In genomic region chr6:52984247-52984646, GRCh38 we compare ENCODE assay signal across 8 cellular contexts. TPM values are rescaled to one million over a fixed set of nuclear protein-coding genes. Genes with fewer than 3 reads are reported as not detected.
DNase-seq lines count a peak whose midpoint lies in the region; ATAC-seq and TF ChIP-seq lines count a peak whose summit lies in the region.

No MANE protein-coding gene starts in this region.

- BruUV-seq in Caco-2 (replicated peaks; lab: Mats Ljungman, UMichigan), result no TSS peak

- intact Hi-C loops in activated T-helper 1 cell treated with anti-CD3 and anti-CD28 coated beads, Interleukin-12 subunit alpha, Interleukin-12 subunit beta, Interleukin-2, Interleukin-4 antibody, amounts not matched to agents 30 ng/mL and 10 ng/mL and 1 ng/mL, durations not matched to agents 14 hours and 24 hours and 36 hours (cut with micrococcal nuclease), result loop anchor here (1.0 to 5.0 kb wide), 5 partner anchors 8 to 752 kb away; partner anchors contain the start of gene GSTA4
- intact Hi-C loops in Caco-2 (cut with micrococcal nuclease; ENCODE audit: unreplicated experiment), result no loop called here
- intact Hi-C loops in upper lobe of right lung (cut with DNase I), result no loop called here

- H3K4me1 ChIP-seq in Caco-2, result no peaks in the 10 kb centered on the region
- no peaks in the 10 kb centered on the region for H3K4me1 ChIP-seq in upper lobe of right lung

- peaks cover 1% of the 10 kb centered on the region for H3K36me3 ChIP-seq in Caco-2 (ENCODE audit: control insufficient read depth, insufficient read depth, low read length)
- peaks cover 39% of the 10 kb centered on the region for H3K36me3 ChIP-seq in upper lobe of right lung

- peaks cover 44% of the 10 kb centered on the region for H3K36me3 Mint-ChIP-seq in activated T-helper 1 cell treated with anti-CD3 and anti-CD28 coated beads, Interleukin-12 subunit alpha, Interleukin-12 subunit beta, Interleukin-2, Interleukin-4 antibody, amounts not matched to agents 30 ng/mL and 10 ng/mL and 1 ng/mL, durations not matched to agents 14 hours and 24 hours and 36 hours (ENCODE audit: low read depth)
- peaks cover 13% of the 10 kb centered on the region for H3K36me3 Mint-ChIP-seq in Caco-2 (ENCODE audit: insufficient read depth, unreplicated experiment)

- POLR2A ChIA-PET in Caco-2 (lab: Charles Lee), result no interaction called here

- H3K4me3 ChIP-seq in Caco-2 (ENCODE audit: low read depth, low read length), result no peak overlapping the region
- H3K4me3 ChIP-seq in upper lobe of right lung, result no peak overlapping the region

- H3K9me3 ChIP-seq in Caco-2, result no peaks in the 10 kb centered on the region
- no peaks in the 10 kb centered on the region for H3K9me3 ChIP-seq in upper lobe of right lung

- peak overlapping the region; percentile 78 for H3K27ac Mint-ChIP-seq in activated T-helper 1 cell treated with anti-CD3 and anti-CD28 coated beads, Interleukin-12 subunit alpha, Interleukin-12 subunit beta, Interleukin-2, Interleukin-4 antibody, amounts not matched to agents 30 ng/mL and 10 ng/mL and 1 ng/mL, durations not matched to agents 14 hours and 24 hours and 36 hours
- no peak overlapping the region for H3K27ac Mint-ChIP-seq in Caco-2 (ENCODE audit: unreplicated experiment)

- peaks cover 71% of the 10 kb centered on the region for H3K4me1 Mint-ChIP-seq in activated T-helper 1 cell treated with anti-CD3 and anti-CD28 coated beads, Interleukin-12 subunit alpha, Interleukin-12 subunit beta, Interleukin-2, Interleukin-4 antibody, amounts not matched to agents 30 ng/mL and 10 ng/mL and 1 ng/mL, durations not matched to agents 14 hours and 24 hours and 36 hours (ENCODE audit: low read depth)
- H3K4me1 Mint-ChIP-seq in Caco-2 (ENCODE audit: low read depth, unreplicated experiment), result no peaks in the 10 kb centered on the region

- ATAC-seq in GM19324 (IDR thresholded peaks at IDR 0.05; ENCODE audit: low FRiP score, unreplicated experiment), result peak; percentile 44
- peak; percentile 71 for ATAC-seq in HG03469 (IDR thresholded peaks at IDR 0.05; ENCODE audit: unreplicated experiment)
- no peak for ATAC-seq in upper lobe of right lung

- H3K27me3 ChIP-seq in Caco-2 (replicated peaks; ENCODE audit: control insufficient read depth, insufficient read depth, low read length), result no peaks in the 10 kb centered on the region
- H3K27me3 ChIP-seq in upper lobe of right lung, result no peaks in the 10 kb centered on the region

- CTCF ChIA-PET in Caco-2 (lab: Charles Lee), result no interaction called here

- H3K9me3 Mint-ChIP-seq in activated T-helper 1 cell treated with anti-CD3 and anti-CD28 coated beads, Interleukin-12 subunit alpha, Interleukin-12 subunit beta, Interleukin-2, Interleukin-4 antibody, amounts not matched to agents 30 ng/mL and 10 ng/mL and 1 ng/mL, durations not matched to agents 14 hours and 24 hours and 36 hours, result no peaks in the 10 kb centered on the region
- no peaks in the 10 kb centered on the region for H3K9me3 Mint-ChIP-seq in Caco-2 (ENCODE audit: unreplicated experiment)

- peak; percentile 48 to 57 for DNase-seq in AML-193 (lab: John Stamatoyannopoulos, UW)
- peak; percentile 47 for DNase-seq in activated T-helper 1 cell treated with anti-CD3 and anti-CD28 coated beads, Interleukin-12 subunit alpha, Interleukin-12 subunit beta, Interleukin-2, Interleukin-4 antibody, amounts not matched to agents 30 ng/mL and 10 ng/mL and 1 ng/mL, durations not matched to agents 14 hours and 24 hours and 36 hours (ENCODE audit: low spot score)
- DNase-seq in Caco-2, result no peak
- no peak for DNase-seq in upper lobe of right lung
- DNase-seq in NCI-H146 treated with DMSO at 0.1 percent for 48 hours (lab: John Stamatoyannopoulos, UW; ENCODE audit: unreplicated experiment), result no peak
- no peak for DNase-seq in DMS153 treated with DMSO at 0.1 percent for 48 hours (lab: John Stamatoyannopoulos, UW; ENCODE audit: unreplicated experiment)

- H3K4me3 Mint-ChIP-seq in activated T-helper 1 cell treated with anti-CD3 and anti-CD28 coated beads, Interleukin-12 subunit alpha, Interleukin-12 subunit beta, Interleukin-2, Interleukin-4 antibody, amounts not matched to agents 30 ng/mL and 10 ng/mL and 1 ng/mL, durations not matched to agents 14 hours and 24 hours and 36 hours, result peak overlapping the region; percentile 44
- no peak overlapping the region for H3K4me3 Mint-ChIP-seq in Caco-2 (ENCODE audit: unreplicated experiment)

- no peak overlapping the region for H3K27ac ChIP-seq in upper lobe of right lung

- peaks cover 6% of the 10 kb centered on the region for H3K27me3 Mint-ChIP-seq in activated T-helper 1 cell treated with anti-CD3 and anti-CD28 coated beads, Interleukin-12 subunit alpha, Interleukin-12 subunit beta, Interleukin-2, Interleukin-4 antibody, amounts not matched to agents 30 ng/mL and 10 ng/mL and 1 ng/mL, durations not matched to agents 14 hours and 24 hours and 36 hours (ENCODE audit: insufficient read depth)
- no peaks in the 10 kb centered on the region for H3K27me3 Mint-ChIP-seq in Caco-2 (ENCODE audit: insufficient read depth, unreplicated experiment)

- TF ChIP-seq CTCF in Caco-2 (IDR thresholded peaks at IDR 0.05; ENCODE audit: insufficient read depth in 1 of 2, low read depth in 1 of 2, low read length in 1 of 2, severe bottlenecking in 1 of 2, unreplicated experiment in 1 of 2) (no peak), upper lobe of right lung (IDR thresholded peaks at IDR 0.05) (no peak)

RNA-seq across cellular contexts. Expression of gene GSTA4, which starts 10.8 kb away (rescaled TPM):
- total RNA-seq in activated T-helper 1 cell treated with anti-CD3 and anti-CD28 coated beads, Interleukin-12 subunit alpha, Interleukin-12 subunit beta, Interleukin-2, Interleukin-4 antibody, amounts not matched to agents 30 ng/mL and 10 ng/mL and 1 ng/mL, durations not matched to agents 14 hours and 24 hours and 36 hours, result 35.8 and 38.7 TPM in 2 replicates
- total RNA-seq in Caco-2 (2022) (29.5 and 30.3 TPM in 2 replicates), upper lobe of right lung (72.4 TPM)

Comparison
In these comparisons a context has a peak if more than half of its experiments do, and no peak if none do; other contexts are left out.
1. DNase-seq: peak in AML-193 (2 of 2) and activated T-helper 1 cell treated with anti-CD3 and anti-CD28 coated beads, Interleukin-12 subunit alpha, Interleukin-12 subunit beta, Interleukin-2, Interleukin-4 antibody, amounts not matched to agents 30 ng/mL and 10 ng/mL and 1 ng/mL, durations not matched to agents 14 hours and 24 hours and 36 hours (single experiment); none in Caco-2 (0 of 2), upper lobe of right lung (single experiment), NCI-H146 treated with DMSO at 0.1 percent for 48 hours (single experiment) and DMS153 treated with DMSO at 0.1 percent for 48 hours (single experiment).